Comparison of ENCODE assay signal across 10 cellular contexts in genomic region chr3:57961828-57962447, GRCh38. TPM values are rescaled to one million over a fixed set of nuclear protein-coding genes. Genes with fewer than 3 reads are reported as not detected.
DNase-seq lines count a peak whose midpoint lies in the region; ATAC-seq and TF ChIP-seq lines count a peak whose summit lies in the region.
"Had no signal": no experiment of that assay in that cellular context is flagged by ENCODE, and none has a peak within 500 bp of the region (broad histone marks: within the 10 kb centered on the region; RNA-seq: fewer than 3 reads in every experiment).

No MANE protein-coding gene starts in this region.

- no peaks in the 10 kb centered on the region for H3K9me3 Mint-ChIP-seq in activated naive CD4-positive, alpha-beta T cell treated with anti-CD3 and anti-CD28 coated beads, Interleukin-2, amount 50 U/mL, for 72 hours
- H3K9me3 Mint-ChIP-seq in activated naive CD4-positive, alpha-beta T cell treated with anti-CD3 and anti-CD28 coated beads, Interleukin-2, amount 10 ng/mL, durations not matched to agents 7 days and 5 days = no peaks in the 10 kb centered on the region
- no peaks in the 10 kb centered on the region for H3K9me3 Mint-ChIP-seq in type B pancreatic cell
- no peaks in the 10 kb centered on the region for H3K9me3 Mint-ChIP-seq in T-helper 2 cell treated with Interferon-gamma antibody and Interleukin-4, amounts not matched to agents 5 μg/mL and 100 μg/mL, for 36 hours
- H3K9me3 Mint-ChIP-seq in activated T-helper 1 cell treated with anti-CD3 and anti-CD28 coated beads, Interleukin-12 subunit alpha, Interleukin-12 subunit beta, Interleukin-2, Interleukin-4 antibody, amounts not matched to agents 30 ng/mL and 10 ng/mL and 1 ng/mL, durations not matched to agents 14 hours and 24 hours and 36 hours = no peaks in the 10 kb centered on the region
- H3K9me3 Mint-ChIP-seq: stimulated activated naive CD8-positive, alpha-beta T cell treated with anti-CD3 and anti-CD28 coated beads, Interleukin-15, Interleukin-2, amounts not matched to agents 100 ng/mL and 50 ng/mL, for 24 hours had no signal

- H3K27ac ChIP-seq in OCI-LY7 (ENCODE audit: low read depth, low read length, poor library complexity, severe bottlenecking) = no peak overlapping the region

- H3K79me2 ChIP-seq in OCI-LY7 (ENCODE audit: insufficient read depth, low read depth, low read length) = no peaks in the 10 kb centered on the region

- ATAC-seq in activated naive CD4-positive, alpha-beta T cell treated with anti-CD3 and anti-CD28 coated beads, Interleukin-2, amount 50 U/mL, for 72 hours = peak in 1 of 2 donors; percentile 56

- no peaks in the 10 kb centered on the region for H3K36me3 ChIP-seq in OCI-LY7 (ENCODE audit: insufficient read depth, low read length)

- CTCF ChIA-PET in activated naive CD4-positive, alpha-beta T cell treated with anti-CD3 and anti-CD28 coated beads, Interleukin-2, amount 10 ng/mL, durations not matched to agents 7 days and 5 days (lab: Charles Lee) = interaction anchor here (0.7 to 2.6 kb wide), 15 partner anchors 9 to 344 kb away, joined by 3 to 11 read pairs (median 5); partner anchors contain the start of genes FLNB, HTD2 and RPP14
- CTCF ChIA-PET in OCI-LY7 (lab: Charles Lee; ENCODE audit: unreplicated experiment) = no interaction called here

- H3K27me3 Mint-ChIP-seq in activated naive CD4-positive, alpha-beta T cell treated with anti-CD3 and anti-CD28 coated beads, Interleukin-2, amount 10 ng/mL, durations not matched to agents 7 days and 5 days = no peaks in the 10 kb centered on the region
- no peaks in the 10 kb centered on the region for H3K27me3 Mint-ChIP-seq in type B pancreatic cell
- H3K27me3 Mint-ChIP-seq in T-helper 2 cell treated with Interferon-gamma antibody and Interleukin-4, amounts not matched to agents 5 μg/mL and 100 μg/mL, for 36 hours (ENCODE audit: low read depth) = no peaks in the 10 kb centered on the region
- H3K27me3 Mint-ChIP-seq in activated T-helper 1 cell treated with anti-CD3 and anti-CD28 coated beads, Interleukin-12 subunit alpha, Interleukin-12 subunit beta, Interleukin-2, Interleukin-4 antibody, amounts not matched to agents 30 ng/mL and 10 ng/mL and 1 ng/mL, durations not matched to agents 14 hours and 24 hours and 36 hours (ENCODE audit: insufficient read depth) = no peaks in the 10 kb centered on the region
- H3K27me3 Mint-ChIP-seq: stimulated activated naive CD8-positive, alpha-beta T cell treated with anti-CD3 and anti-CD28 coated beads, Interleukin-15, Interleukin-2, amounts not matched to agents 100 ng/mL and 50 ng/mL, for 24 hours had no signal

- DNase-seq in activated naive CD4-positive, alpha-beta T cell treated with anti-CD3 and anti-CD28 coated beads, Interleukin-2, amount 50 U/mL, for 72 hours (ENCODE audit: low spot score in 2 of 2) = no peak
- DNase-seq in activated naive CD4-positive, alpha-beta T cell treated with anti-CD3 and anti-CD28 coated beads, Interleukin-2, amount 10 ng/mL, durations not matched to agents 7 days and 5 days = no peak
- DNase-seq in OCI-LY7 (ENCODE audit: low spot score) (peak; percentile 53), erythroblast (lab: John Stamatoyannopoulos, UW) (peak; percentile 48 to 49), type B pancreatic cell (ENCODE audit: extremely low spot score, unreplicated experiment) (no peak)
- DNase-seq in T-helper 2 cell treated with Interferon-gamma antibody and Interleukin-4, amounts not matched to agents 5 μg/mL and 100 μg/mL, for 36 hours (ENCODE audit: low spot score) = no peak
- no peak for DNase-seq in effector CD8-positive, alpha-beta T cell (lab: John Stamatoyannopoulos, UW)
- DNase-seq in activated T-helper 1 cell treated with anti-CD3 and anti-CD28 coated beads, Interleukin-12 subunit alpha, Interleukin-12 subunit beta, Interleukin-2, Interleukin-4 antibody, amounts not matched to agents 30 ng/mL and 10 ng/mL and 1 ng/mL, durations not matched to agents 14 hours and 24 hours and 36 hours (ENCODE audit: low spot score) = no peak
- DNase-seq: central memory CD4-positive, alpha-beta T cell had no signal

- no peak for TF ChIP-seq POLR2A in erythroblast (IDR thresholded peaks at IDR 0.05; ENCODE audit: low read length)

- H3K9me3 ChIP-seq in OCI-LY7 (ENCODE audit: low read length) = no peaks in the 10 kb centered on the region

- peaks cover 12% of the 10 kb centered on the region for H3K4me1 Mint-ChIP-seq in activated naive CD4-positive, alpha-beta T cell treated with anti-CD3 and anti-CD28 coated beads, Interleukin-2, amount 10 ng/mL, durations not matched to agents 7 days and 5 days
- H3K4me1 Mint-ChIP-seq in type B pancreatic cell (ENCODE audit: unreplicated experiment) = peaks cover 14% of the 10 kb centered on the region
- peaks cover 7% of the 10 kb centered on the region for H3K4me1 Mint-ChIP-seq in T-helper 2 cell treated with Interferon-gamma antibody and Interleukin-4, amounts not matched to agents 5 μg/mL and 100 μg/mL, for 36 hours (ENCODE audit: low read depth)
- peaks cover 5% of the 10 kb centered on the region for H3K4me1 Mint-ChIP-seq in activated T-helper 1 cell treated with anti-CD3 and anti-CD28 coated beads, Interleukin-12 subunit alpha, Interleukin-12 subunit beta, Interleukin-2, Interleukin-4 antibody, amounts not matched to agents 30 ng/mL and 10 ng/mL and 1 ng/mL, durations not matched to agents 14 hours and 24 hours and 36 hours (ENCODE audit: low read depth)

- peak overlapping the region; percentile 1; the same call in 1 of the 2 replicates for H2AFZ ChIP-seq in OCI-LY7 (ENCODE audit: low read length)

- H4K20me1 ChIP-seq in OCI-LY7 (ENCODE audit: insufficient read depth, low read length) = no peaks in the 10 kb centered on the region

- peaks cover 14% of the 10 kb centered on the region for H3K4me1 ChIP-seq in OCI-LY7 (ENCODE audit: insufficient read depth, low read length, poor library complexity, severe bottlenecking)

- H3K36me3 Mint-ChIP-seq in activated naive CD4-positive, alpha-beta T cell treated with anti-CD3 and anti-CD28 coated beads, Interleukin-2, amount 50 U/mL, for 72 hours = no peaks in the 10 kb centered on the region
- H3K36me3 Mint-ChIP-seq in activated naive CD4-positive, alpha-beta T cell treated with anti-CD3 and anti-CD28 coated beads, Interleukin-2, amount 10 ng/mL, durations not matched to agents 7 days and 5 days = no peaks in the 10 kb centered on the region
- no peaks in the 10 kb centered on the region for H3K36me3 Mint-ChIP-seq in type B pancreatic cell
- H3K36me3 Mint-ChIP-seq in T-helper 2 cell treated with Interferon-gamma antibody and Interleukin-4, amounts not matched to agents 5 μg/mL and 100 μg/mL, for 36 hours (ENCODE audit: low read depth) = no peaks in the 10 kb centered on the region
- H3K36me3 Mint-ChIP-seq in activated T-helper 1 cell treated with anti-CD3 and anti-CD28 coated beads, Interleukin-12 subunit alpha, Interleukin-12 subunit beta, Interleukin-2, Interleukin-4 antibody, amounts not matched to agents 30 ng/mL and 10 ng/mL and 1 ng/mL, durations not matched to agents 14 hours and 24 hours and 36 hours (ENCODE audit: low read depth) = no peaks in the 10 kb centered on the region

- no peak overlapping the region for H3K4me3 Mint-ChIP-seq in activated naive CD4-positive, alpha-beta T cell treated with anti-CD3 and anti-CD28 coated beads, Interleukin-2, amount 10 ng/mL, durations not matched to agents 7 days and 5 days
- H3K4me3 Mint-ChIP-seq in type B pancreatic cell = no peak overlapping the region
- H3K4me3 Mint-ChIP-seq in T-helper 2 cell treated with Interferon-gamma antibody and Interleukin-4, amounts not matched to agents 5 μg/mL and 100 μg/mL, for 36 hours = no peak overlapping the region
- H3K4me3 Mint-ChIP-seq in activated T-helper 1 cell treated with anti-CD3 and anti-CD28 coated beads, Interleukin-12 subunit alpha, Interleukin-12 subunit beta, Interleukin-2, Interleukin-4 antibody, amounts not matched to agents 30 ng/mL and 10 ng/mL and 1 ng/mL, durations not matched to agents 14 hours and 24 hours and 36 hours = no peak overlapping the region
- H3K4me3 Mint-ChIP-seq: stimulated activated naive CD8-positive, alpha-beta T cell treated with anti-CD3 and anti-CD28 coated beads, Interleukin-15, Interleukin-2, amounts not matched to agents 100 ng/mL and 50 ng/mL, for 24 hours had no signal

- no peak overlapping the region for H3K4me2 ChIP-seq in OCI-LY7 (ENCODE audit: low read length)

- POLR2A ChIA-PET in OCI-LY7 (lab: Charles Lee) = interaction anchor here (0.7 to 1.4 kb wide), 2 partner anchors 10 to 255 kb away, joined by 3 to 4 read pairs; no protein-coding TSS in a partner anchor

- no TSS peak for BruUV-seq in OCI-LY7 (replicated peaks; lab: Mats Ljungman, UMichigan)

- H3K9me2 ChIP-seq in OCI-LY7 (ENCODE audit: insufficient read depth, low read length) = no peaks in the 10 kb centered on the region

- peak overlapping the region; percentile 7 to 75 for H3K27ac Mint-ChIP-seq in activated naive CD4-positive, alpha-beta T cell treated with anti-CD3 and anti-CD28 coated beads, Interleukin-2, amount 50 U/mL, for 72 hours
- H3K27ac Mint-ChIP-seq in activated naive CD4-positive, alpha-beta T cell treated with anti-CD3 and anti-CD28 coated beads, Interleukin-2, amount 10 ng/mL, durations not matched to agents 7 days and 5 days = no peak overlapping the region
- H3K27ac Mint-ChIP-seq in type B pancreatic cell = peak overlapping the region; percentile 19
- H3K27ac Mint-ChIP-seq in T-helper 2 cell treated with Interferon-gamma antibody and Interleukin-4, amounts not matched to agents 5 μg/mL and 100 μg/mL, for 36 hours = no peak overlapping the region
- H3K27ac Mint-ChIP-seq in activated T-helper 1 cell treated with anti-CD3 and anti-CD28 coated beads, Interleukin-12 subunit alpha, Interleukin-12 subunit beta, Interleukin-2, Interleukin-4 antibody, amounts not matched to agents 30 ng/mL and 10 ng/mL and 1 ng/mL, durations not matched to agents 14 hours and 24 hours and 36 hours = no peak overlapping the region
- H3K27ac Mint-ChIP-seq: stimulated activated naive CD8-positive, alpha-beta T cell treated with anti-CD3 and anti-CD28 coated beads, Interleukin-15, Interleukin-2, amounts not matched to agents 100 ng/mL and 50 ng/mL, for 24 hours had no signal

- H3K4me3 ChIP-seq in OCI-LY7 (ENCODE audit: low read depth, low read length, poor library complexity, severe bottlenecking) = no peak overlapping the region

- peak; percentile 79 for TF ChIP-seq CTCF in OCI-LY7 (conservative IDR thresholded peaks at IDR 0.05; ENCODE audit: low read length)
- TF ChIP-seq CTCF in type B pancreatic cell (conservative IDR thresholded peaks at IDR 0.05) = peak; percentile 37

- intact Hi-C loops in OCI-LY7 (cut with micrococcal nuclease; ENCODE audit: unreplicated experiment) = loop anchor here (1.0 kb wide), 1 partner anchor 215 kb away; no protein-coding TSS in a partner anchor
- intact Hi-C loops in activated T-helper 1 cell treated with anti-CD3 and anti-CD28 coated beads, Interleukin-12 subunit alpha, Interleukin-12 subunit beta, Interleukin-2, Interleukin-4 antibody, amounts not matched to agents 30 ng/mL and 10 ng/mL and 1 ng/mL, durations not matched to agents 14 hours and 24 hours and 36 hours (cut with micrococcal nuclease) = loop anchor here (1.0 kb wide), 1 partner anchor 255 kb away; no protein-coding TSS in a partner anchor

RNA-seq across cellular contexts. Expression of gene FLNB, which starts 46.3 kb away (rescaled TPM):
- total RNA-seq in activated naive CD4-positive, alpha-beta T cell treated with anti-CD3 and anti-CD28 coated beads, Interleukin-2, amount 50 U/mL, for 72 hours = 10 to 100 TPM; 17.5 to 34.2 TPM
- total RNA-seq in OCI-LY7 (2014; rRNA removed; shearing (Covaris generic)) = 29.5 and 29.9 TPM in 2 replicates
- total RNA-seq in OCI-LY7 (2022) = 39.1 and 39.7 TPM in 2 replicates
- total RNA-seq in type B pancreatic cell (ENCODE audit: low replicate concordance) = 204 and 295 TPM in 2 replicates
- total RNA-seq in activated T-helper 1 cell treated with anti-CD3 and anti-CD28 coated beads, Interleukin-12 subunit alpha, Interleukin-12 subunit beta, Interleukin-2, Interleukin-4 antibody, amounts not matched to agents 30 ng/mL and 10 ng/mL and 1 ng/mL, durations not matched to agents 14 hours and 24 hours and 36 hours = 22.3 and 24.1 TPM in 2 replicates

Comparison
In these comparisons a context has a peak if more than half of its experiments do, and no peak if none do; other contexts are left out.
1. H3K27ac Mint-ChIP-seq: peak in activated naive CD4-positive, alpha-beta T cell treated with anti-CD3 and anti-CD28 coated beads, Interleukin-2, amount 50 U/mL, for 72 hours (2 of 2) and type B pancreatic cell (single experiment); none in activated naive CD4-positive, alpha-beta T cell treated with anti-CD3 and anti-CD28 coated beads, Interleukin-2, amount 10 ng/mL, durations not matched to agents 7 days and 5 days (single experiment), T-helper 2 cell treated with Interferon-gamma antibody and Interleukin-4, amounts not matched to agents 5 μg/mL and 100 μg/mL, for 36 hours (single experiment) and activated T-helper 1 cell treated with anti-CD3 and anti-CD28 coated beads, Interleukin-12 subunit alpha, Interleukin-12 subunit beta, Interleukin-2, Interleukin-4 antibody, amounts not matched to agents 30 ng/mL and 10 ng/mL and 1 ng/mL, durations not matched to agents 14 hours and 24 hours and 36 hours (single experiment).
2. DNase-seq: peak in OCI-LY7 (single experiment) and erythroblast (2 of 2); none in activated naive CD4-positive, alpha-beta T cell treated with anti-CD3 and anti-CD28 coated beads, Interleukin-2, amount 50 U/mL, for 72 hours (0 of 2), activated naive CD4-positive, alpha-beta T cell treated with anti-CD3 and anti-CD28 coated beads, Interleukin-2, amount 10 ng/mL, durations not matched to agents 7 days and 5 days (single experiment), type B pancreatic cell (single experiment), T-helper 2 cell treated with Interferon-gamma antibody and Interleukin-4, amounts not matched to agents 5 μg/mL and 100 μg/mL, for 36 hours (single experiment), effector CD8-positive, alpha-beta T cell (single experiment) and activated T-helper 1 cell treated with anti-CD3 and anti-CD28 coated beads, Interleukin-12 subunit alpha, Interleukin-12 subunit beta, Interleukin-2, Interleukin-4 antibody, amounts not matched to agents 30 ng/mL and 10 ng/mL and 1 ng/mL, durations not matched to agents 14 hours and 24 hours and 36 hours (single experiment).